Comparison of ENCODE assay signal across 9 cellular contexts in the genomic region with DNA sequence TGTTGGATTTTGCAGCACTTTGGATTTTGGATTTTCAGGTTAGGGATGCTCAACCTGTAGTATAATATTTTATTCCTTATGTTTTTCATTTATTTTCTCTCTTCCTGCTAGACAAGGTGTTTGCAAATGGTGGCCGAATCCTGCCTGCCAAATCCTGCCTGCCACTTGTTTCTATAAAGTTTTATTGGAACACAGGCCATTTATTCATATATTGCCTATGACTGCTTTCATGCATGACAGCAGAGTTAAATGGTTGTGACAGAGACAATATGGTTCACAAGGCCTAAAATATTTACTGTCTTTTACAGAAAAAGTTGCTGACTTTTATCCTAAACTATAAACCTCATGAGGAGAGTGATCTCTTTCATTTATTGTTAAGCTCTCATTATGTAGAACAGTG.
"Had no signal": no experiment of that assay in that cellular context is flagged by ENCODE, and none has a peak within 500 bp of the region (broad histone marks: within the 10 kb centered on the region; RNA-seq: fewer than 3 reads in every experiment).

No MANE protein-coding gene starts in this region.

- H3K9me3 ChIP-seq: HAP-1 had no signal

- H2AFZ ChIP-seq: GM23248 had no signal

- H3K9ac ChIP-seq: GM23248 had no signal

- H3K27ac ChIP-seq: GM23248, HL-60 had no signal

- H3K4me1 Mint-ChIP-seq: IgD-negative memory B cell had no signal

- H3K9me3 Mint-ChIP-seq: HFFc6, IgD-negative memory B cell had no signal

- FAIRE-seq: HepG2 had no signal

- H3K27me3 Mint-ChIP-seq: IgD-negative memory B cell had no signal

- DNase-seq: GM23248, GOT3, H7, HFFc6 had no signal

- ATAC-seq: HCT116, HepG2 had no signal

- H3K4me3 ChIP-seq: GM23248, HAP-1 had no signal

- H3K4me3 Mint-ChIP-seq: HFFc6, IgD-negative memory B cell had no signal

- H3K27ac Mint-ChIP-seq: HFFc6 had no signal
